ENCODE assay signal across 8 cellular contexts in genomic region chr21:42233067-42233981, GRCh38. TPM values are rescaled to one million over a fixed set of nuclear protein-coding genes. Genes with fewer than 3 reads are reported as not detected.
A peak's percentile ranks its signal among the peaks of the same experiment; 100 is the strongest.
DNase-seq lines count a peak whose midpoint lies in the region; ATAC-seq and TF ChIP-seq lines count a peak whose summit lies in the region.

No MANE protein-coding gene starts in this region.

- H3K9me3 ChIP-seq in fibroblast of lung (ENCODE audit: control insufficient read depth, insufficient read depth, low read depth, low read length) (no peaks in the 10 kb centered on the region), tibial artery (no peaks in the 10 kb centered on the region)

- peak; percentile 37 for ATAC-seq in GM18508 (IDR thresholded peaks at IDR 0.05; ENCODE audit: insufficient read depth, unreplicated experiment)
- ATAC-seq in HG02763 (IDR thresholded peaks at IDR 0.05; ENCODE audit: unreplicated experiment): peak; percentile 52

- no peak overlapping the region for H2AFZ ChIP-seq in fibroblast of lung (ENCODE audit: low read length)

- H3K27me3 ChIP-seq in fibroblast of lung (ENCODE audit: control insufficient read depth, insufficient read depth, low read length) (peaks cover 14% of the 10 kb centered on the region), tibial artery (peaks cover 0 to 2% of the 10 kb centered on the region in 2 donors)

- no peak overlapping the region for H3K9ac ChIP-seq in fibroblast of lung (ENCODE audit: insufficient read depth, low read length)

- H3K79me2 ChIP-seq in fibroblast of lung (ENCODE audit: control insufficient read depth, insufficient read depth, low read length): no peaks in the 10 kb centered on the region

- intact Hi-C loops in tibial artery (cut with DNase I; ENCODE audit: low total_unique reads): no loop called here

- H3K4me1 ChIP-seq in fibroblast of lung (ENCODE audit: control insufficient read depth, extremely low read depth, insufficient read depth, low read length) (peaks cover 15% of the 10 kb centered on the region), tibial artery (peaks cover 0 to 56% (median 32%) of the 10 kb centered on the region in 4 donors)

- peak in 1 of 2 donors; percentile 16 for TF ChIP-seq CTCF in fibroblast of lung (conservative IDR thresholded peaks at IDR 0.05 in 1 of 2, IDR thresholded peaks at IDR 0.05 in 1 of 2; ENCODE audit: low read depth in 1 of 2, low read length in 2 of 2)
- peak in 1 of 2 experiments; percentile 25 for TF ChIP-seq CTCF in tibial artery (IDR thresholded peaks at IDR 0.05)

- H3K4me3 ChIP-seq in fibroblast of lung (replicated peaks in 1 of 4; ENCODE audit: control extremely low read depth in 1 of 4, insufficient read depth in 1 of 4, low read depth in 3 of 4, low read length in 4 of 4): no peak overlapping the region
- peak overlapping the region in 1 of 2 donors; percentile 0 for H3K4me3 ChIP-seq in tibial artery

- DNase-seq in NOMO-1 treated with dmso at 0.1 percent for 144 hours (lab: John Stamatoyannopoulos, UW; ENCODE audit: unreplicated experiment) (peak; percentile 94), activated T-cell treated with anti-CD3 and anti-CD28 coated beads for 4 hours (peak; percentile 47), fibroblast of lung (ENCODE audit: low read depth in 2 of 2) (peak in 1 of 2 donors; percentile 79), occipital lobe (lab: John Stamatoyannopoulos, UW) (peak; percentile 69), tibial artery (peak; percentile 89 to 95), HCEC 1CT (no peak)

- H3K36me3 ChIP-seq in fibroblast of lung (ENCODE audit: control insufficient read depth, insufficient read depth, low read length) (no peaks in the 10 kb centered on the region), tibial artery (no peaks in the 10 kb centered on the region)

- no peaks in the 10 kb centered on the region for H4K20me1 ChIP-seq in fibroblast of lung (ENCODE audit: control insufficient read depth, extremely low read depth, insufficient read depth, low read length)

- H3K4me2 ChIP-seq in fibroblast of lung (ENCODE audit: extremely low read depth, insufficient read depth, low read length): peak overlapping the region; percentile 32

- no peak overlapping the region for H3K27ac ChIP-seq in fibroblast of lung (ENCODE audit: insufficient read depth, low read length)
- peak overlapping the region; percentile 72 to 81 for H3K27ac ChIP-seq in tibial artery

RNA-seq across cellular contexts. Expression of gene ABCG1, which starts 14.4 kb away (rescaled TPM):
- total RNA-seq in fibroblast of lung (under 0.01 and 0.77 TPM in 2 replicates), occipital lobe (16.1 TPM)
- polyA plus RNA-seq in fibroblast of lung: 0.12 and 0.98 TPM in 2 replicates
- 0.09 and 0.96 TPM in 2 replicates for polyA plus RNA-seq in fibroblast of lung (2012)
- 2.8 TPM in 1 of 2 replicates, not detected in the other for polyA minus RNA-seq in fibroblast of lung (ENCODE audit: low replicate concordance)
